Comparison of ENCODE assay signal across 15 cellular contexts in the genomic region with DNA sequence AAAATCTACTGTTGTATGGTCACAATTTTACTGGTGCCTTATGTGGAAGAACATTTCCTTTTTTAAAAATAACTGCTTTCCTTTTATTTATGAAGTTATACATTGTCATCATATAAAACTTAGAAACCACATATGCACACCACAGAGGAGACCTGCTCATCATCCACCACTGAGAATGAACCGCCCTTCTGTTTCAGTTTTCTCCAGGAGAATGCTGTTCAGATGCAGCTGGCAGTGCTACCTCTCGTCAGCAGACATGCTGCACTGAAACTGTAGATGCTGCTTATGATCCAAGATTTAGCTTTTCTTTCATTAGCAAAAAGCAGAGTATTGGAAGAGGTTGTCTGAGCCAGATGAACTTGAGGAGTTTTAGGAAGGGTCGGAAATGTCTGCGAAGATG. TPM values are rescaled to one million over a fixed set of nuclear protein-coding genes. Genes with fewer than 3 reads are reported as not detected.
DNase-seq lines count a peak whose midpoint lies in the region; ATAC-seq and TF ChIP-seq lines count a peak whose summit lies in the region.
"Had no signal": no experiment of that assay in that cellular context is flagged by ENCODE, and none has a peak within 500 bp of the region (broad histone marks: within the 10 kb centered on the region; RNA-seq: fewer than 3 reads in every experiment).

No MANE protein-coding gene starts in this region.

- H3K27ac Mint-ChIP-seq in activated CD4-positive, alpha-beta T cell treated with anti-CD3 and anti-CD28 coated beads, Interleukin-2, amount 10 ng/mL, durations not matched to agents 7 days and 5 days, result peak overlapping the region; percentile 83
- no peak overlapping the region for H3K27ac Mint-ChIP-seq in chondrocyte (ENCODE audit: unreplicated experiment)
- H3K27ac Mint-ChIP-seq: HFFc6 had no signal

- H3K4me2 ChIP-seq in MM.1S (ENCODE audit: low read depth, low read length), result peak overlapping the region; percentile 87; the same call in 1 of the 2 replicates

- no peak overlapping the region for H2AFZ ChIP-seq in MM.1S (ENCODE audit: low read length)

- H3K9ac ChIP-seq in MM.1S (ENCODE audit: low read length), result no peak overlapping the region; the same call in 1 of the 2 replicates

- H3K9me3 Mint-ChIP-seq in activated CD4-positive, alpha-beta T cell treated with anti-CD3 and anti-CD28 coated beads, Interleukin-2, amount 10 ng/mL, durations not matched to agents 7 days and 5 days, result no peaks in the 10 kb centered on the region
- H3K9me3 Mint-ChIP-seq in chondrocyte (ENCODE audit: low read depth), result no peaks in the 10 kb centered on the region
- H3K9me3 Mint-ChIP-seq: CD14-positive monocyte, HFFc6 had no signal

- H3K36me3 ChIP-seq in MM.1S (replicated peaks; ENCODE audit: insufficient read depth, low read length) (no peaks in the 10 kb centered on the region), body of pancreas (replicated peaks in 1 of 2; ENCODE audit: insufficient read depth in 1 of 2, low read depth in 2 of 2) (no peaks in the 10 kb centered on the region)

- 71 to 75% methylated on average over 4 of the region's 4 CpGs for WGBS in body of pancreas, 2 donors

- H4K20me1 ChIP-seq in MM.1S (ENCODE audit: insufficient read depth, low read length), result no peaks in the 10 kb centered on the region

- H3K27me3 Mint-ChIP-seq in activated CD4-positive, alpha-beta T cell treated with anti-CD3 and anti-CD28 coated beads, Interleukin-2, amount 10 ng/mL, durations not matched to agents 7 days and 5 days, result no peaks in the 10 kb centered on the region
- no peaks in the 10 kb centered on the region for H3K27me3 Mint-ChIP-seq in chondrocyte (ENCODE audit: low read depth)

- no peak for DNase-seq in activated CD4-positive, alpha-beta T cell treated with anti-CD3 and anti-CD28 coated beads, Interleukin-2, amount 10 ng/mL, durations not matched to agents 7 days and 5 days
- no peak for DNase-seq in activated CD4-positive, alpha-beta T cell treated with anti-CD3 and anti-CD28 coated beads for 48 hours
- DNase-seq in MM.1S (peak; percentile 71), body of pancreas (no peak), chondrocyte (ENCODE audit: low spot score) (no peak), OCI-M1 (lab: John Stamatoyannopoulos, UW) (no peak)
- DNase-seq: Calu3, DMS 273 treated with DMSO at 0.1 percent for 48 hours, GOT3, HCEC 1CT, HFFc6 had no signal

- H3K9me3 ChIP-seq in MM.1S (replicated peaks; ENCODE audit: insufficient read depth, low read length) (no peaks in the 10 kb centered on the region), body of pancreas (no peaks in the 10 kb centered on the region)

- CTCF ChIA-PET in activated CD4-positive, alpha-beta T cell treated with anti-CD3 and anti-CD28 coated beads, Interleukin-2, amount 10 ng/mL, durations not matched to agents 7 days and 5 days (lab: Charles Lee), result interaction anchor here (0.9 kb wide), 1 partner anchor 14 kb away, joined by 3 read pairs; no protein-coding TSS in a partner anchor

- H3K36me3 Mint-ChIP-seq in activated CD4-positive, alpha-beta T cell treated with anti-CD3 and anti-CD28 coated beads, Interleukin-2, amount 10 ng/mL, durations not matched to agents 7 days and 5 days (ENCODE audit: low read depth), result peaks cover 36% of the 10 kb centered on the region
- peaks cover 20% of the 10 kb centered on the region for H3K36me3 Mint-ChIP-seq in chondrocyte (ENCODE audit: low read depth)

- POLR2A ChIA-PET in activated CD4-positive, alpha-beta T cell treated with anti-CD3 and anti-CD28 coated beads, Interleukin-2, amount 10 ng/mL, durations not matched to agents 7 days and 5 days (lab: Charles Lee), result no interaction called here

- ATAC-seq in body of pancreas (no peak), HG03045 (IDR thresholded peaks at IDR 0.05; ENCODE audit: unreplicated experiment) (no peak)
- ATAC-seq: K562 had no signal

- peaks cover 16% of the 10 kb centered on the region for H3K4me1 Mint-ChIP-seq in activated CD4-positive, alpha-beta T cell treated with anti-CD3 and anti-CD28 coated beads, Interleukin-2, amount 10 ng/mL, durations not matched to agents 7 days and 5 days
- no peaks in the 10 kb centered on the region for H3K4me1 Mint-ChIP-seq in chondrocyte (ENCODE audit: low read depth)

- H3K4me3 Mint-ChIP-seq in activated CD4-positive, alpha-beta T cell treated with anti-CD3 and anti-CD28 coated beads, Interleukin-2, amount 10 ng/mL, durations not matched to agents 7 days and 5 days, result no peak overlapping the region
- H3K4me3 Mint-ChIP-seq in chondrocyte (ENCODE audit: unreplicated experiment), result no peak overlapping the region
- H3K4me3 Mint-ChIP-seq: HFFc6 had no signal

- H3K4me3 ChIP-seq in MM.1S (ENCODE audit: low read length) (peak overlapping the region; percentile 54; the same call in 1 of the 2 replicates), body of pancreas (no peak overlapping the region)
- H3K4me3 ChIP-seq: K562 had no signal

- no peaks in the 10 kb centered on the region for H3K27me3 ChIP-seq in MM.1S (replicated peaks; ENCODE audit: insufficient read depth, low read length)
- H3K27me3 ChIP-seq in body of pancreas, result no peaks in the 10 kb centered on the region

- intact Hi-C loops in body of pancreas (cut with DNase I), result no loop called here

- no peak for TF ChIP-seq CTCF in MM.1S (IDR thresholded peaks at IDR 0.05; ENCODE audit: low read length)
- TF ChIP-seq CTCF in body of pancreas (IDR thresholded peaks at IDR 0.05), result no peak
- TF ChIP-seq CTCF in chondrocyte (IDR thresholded peaks at IDR 0.05), result no peak

- peaks cover 9% of the 10 kb centered on the region; the same call in 1 of the 2 replicates for H3K79me2 ChIP-seq in MM.1S (ENCODE audit: low read length)

- H3K4me1 ChIP-seq in MM.1S (ENCODE audit: low read length), result peaks cover 15% of the 10 kb centered on the region; the same call in 1 of the 2 replicates
- peaks cover 83% of the 10 kb centered on the region for H3K4me1 ChIP-seq in body of pancreas

- H3F3A ChIP-seq in MM.1S (ENCODE audit: insufficient read depth, low read length), result peaks cover 11% of the 10 kb centered on the region

- H3K27ac ChIP-seq in MM.1S (ENCODE audit: low read length) (peak overlapping the region; percentile 93; the same call in 1 of the 2 replicates), body of pancreas (peak overlapping the region; percentile 90 to 94 (median 92))
- H3K27ac ChIP-seq: 22Rv1 had no signal

- H3K9me2 ChIP-seq in MM.1S (replicated peaks; ENCODE audit: insufficient read depth, low read length), result no peaks in the 10 kb centered on the region

- TF ChIP-seq POLR2A in body of pancreas (IDR thresholded peaks at IDR 0.05), result no peak

RNA-seq across cellular contexts. Expression of a gene that starts 10.1 kb away (rescaled TPM):
- 10 to 100 TPM; 14.4 to 15.5 TPM for total RNA-seq in activated CD4-positive, alpha-beta T cell treated with anti-CD3 and anti-CD28 coated beads, Interleukin-2, amount 10 ng/mL, durations not matched to agents 7 days and 5 days
- total RNA-seq in body of pancreas (10 to 100 TPM in 1 of 2 donors, 1 to 10 TPM in 1; 4.6 to 27.8 TPM), chondrocyte (8.2 to 10.0 TPM (median 9.3 TPM) in 3 replicates)

RNA-seq across cellular contexts. Expression of a gene that starts 28.5 kb away (rescaled TPM):
- 10 to 100 TPM; 32.3 to 36.2 TPM for total RNA-seq in activated CD4-positive, alpha-beta T cell treated with anti-CD3 and anti-CD28 coated beads, Interleukin-2, amount 10 ng/mL, durations not matched to agents 7 days and 5 days
- total RNA-seq in body of pancreas, result 10 to 100 TPM; 10.9 to 11.9 TPM
- 11.5 to 15.4 TPM (median 12.3 TPM) in 3 replicates for total RNA-seq in chondrocyte
